Comparison of ENCODE assay signal across 12 cellular contexts in the genomic region with DNA sequence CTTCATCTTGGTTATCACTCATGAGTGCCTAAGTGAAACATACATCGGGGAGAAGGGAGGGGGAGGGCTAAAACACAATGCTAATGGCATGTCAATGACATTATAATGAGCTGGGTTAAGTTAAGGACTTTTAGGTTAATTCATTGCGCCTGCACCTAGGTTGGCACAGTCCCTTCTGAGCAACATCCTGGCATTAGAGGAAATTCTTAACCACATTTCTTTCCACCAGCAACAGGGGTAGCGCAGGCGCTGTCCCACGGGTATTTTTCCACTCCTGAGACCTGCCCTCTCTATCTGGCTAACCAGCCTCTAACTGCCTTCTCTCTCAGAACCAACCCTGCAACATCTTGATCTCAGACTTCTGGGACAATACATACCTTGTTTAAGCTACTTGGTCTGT. TPM values are rescaled to one million over a fixed set of nuclear protein-coding genes. Genes with fewer than 3 reads are reported as not detected.
A peak's percentile ranks its signal among the peaks of the same experiment; 100 is the strongest.
DNase-seq lines count a peak whose midpoint lies in the region; ATAC-seq, FAIRE-seq and TF ChIP-seq lines count a peak whose summit lies in the region.
"Had no signal": no experiment of that assay in that cellular context is flagged by ENCODE, and none has a peak within 500 bp of the region (broad histone marks: within the 10 kb centered on the region; RNA-seq: fewer than 3 reads in every experiment).

No MANE protein-coding gene starts in this region.

- intact Hi-C loops in adrenal gland (cut with DNase I), result no loop called here

- H3K36me3 Mint-ChIP-seq in activated T-cell treated with anti-CD3 and anti-CD28 coated beads, Interleukin-2, amount 50 U/mL, for 4 hours (ENCODE audit: insufficient read depth), result no peaks in the 10 kb centered on the region
- H3K36me3 Mint-ChIP-seq: immature natural killer cell had no signal

- H3K27me3 ChIP-seq in DND-41 (ENCODE audit: insufficient read depth, low read length, poor library complexity) (peaks cover 19% of the 10 kb centered on the region), Loucy (ENCODE audit: insufficient read depth, low read length, poor library complexity, severe bottlenecking) (no peaks in the 10 kb centered on the region), WERI-Rb-1 (ENCODE audit: insufficient read depth, low read depth, severe bottlenecking) (no peaks in the 10 kb centered on the region), smooth muscle cell (ENCODE audit: low read depth) (peaks cover 69% of the 10 kb centered on the region), adrenal gland (no peaks in the 10 kb centered on the region)

- H3K36me3 ChIP-seq in DND-41 (ENCODE audit: insufficient read depth, low read length) (no peaks in the 10 kb centered on the region), Loucy (ENCODE audit: insufficient read depth, low read length) (no peaks in the 10 kb centered on the region), WERI-Rb-1 (no peaks in the 10 kb centered on the region), smooth muscle cell (ENCODE audit: low read depth) (no peaks in the 10 kb centered on the region), adrenal gland (replicated peaks in 1 of 2) (no peaks in the 10 kb centered on the region)
- H3K36me3 ChIP-seq: thoracic aorta had no signal

- no peak overlapping the region for H3K4me3 Mint-ChIP-seq in activated T-cell treated with anti-CD3 and anti-CD28 coated beads, Interleukin-2, amount 50 U/mL, for 4 hours

- 0 out of 2 replicates have a peak, but pooled peaks cover 4% of the 10 kb centered on the region for H3F3A ChIP-seq in Loucy (ENCODE audit: low read depth)
- H3F3A ChIP-seq in smooth muscle cell (ENCODE audit: low read depth), result no peaks in the 10 kb centered on the region

- peak; percentile 66 for ATAC-seq in DND-41 (ENCODE audit: insufficient read depth, low read depth)
- ATAC-seq in activated T-cell treated with anti-CD3 and anti-CD28 coated beads, Interleukin-2, amount 50 U/mL, for 4 hours, result peak; percentile 53 to 67

- H3K4me1 ChIP-seq in DND-41 (ENCODE audit: insufficient read depth, low read length) (no peaks in the 10 kb centered on the region), Loucy (ENCODE audit: insufficient read depth, low read length, poor library complexity, severe bottlenecking) (peaks cover 49% of the 10 kb centered on the region), smooth muscle cell (ENCODE audit: low read depth) (peaks cover 5% of the 10 kb centered on the region), adrenal gland (replicated peaks in 1 of 2) (no peaks in the 10 kb centered on the region)

- WGBS in smooth muscle cell (ENCODE audit: low lambda C conversion rate), result 98% methylated on average over 5 of the region's 5 CpGs
- 70 to 94% (median 82%) methylated on average over 5 of the region's 5 CpGs for WGBS in adrenal gland, 4 donors

- no peaks in the 10 kb centered on the region for H3K9me2 ChIP-seq in Loucy (replicated peaks; ENCODE audit: low read depth, low read length)

- no peak overlapping the region for H3K4me2 ChIP-seq in DND-41 (ENCODE audit: insufficient read depth, low read length)
- peak overlapping the region; percentile 69 for H3K4me2 ChIP-seq in Loucy (ENCODE audit: low read depth, low read length, poor library complexity, severe bottlenecking)
- no peak overlapping the region for H3K4me2 ChIP-seq in smooth muscle cell
- H3K4me2 ChIP-seq: KMS-11 had no signal

- no peaks in the 10 kb centered on the region for H4K20me1 ChIP-seq in DND-41 (ENCODE audit: insufficient read depth, low read length)
- H4K20me1 ChIP-seq in Loucy (ENCODE audit: insufficient read depth, low read length, poor library complexity, severe bottlenecking), result no peaks in the 10 kb centered on the region
- H4K20me1 ChIP-seq in smooth muscle cell (ENCODE audit: low read depth), result no peaks in the 10 kb centered on the region

- peaks cover 17% of the 10 kb centered on the region for H3K4me1 Mint-ChIP-seq in activated T-cell treated with anti-CD3 and anti-CD28 coated beads, Interleukin-2, amount 50 U/mL, for 4 hours (ENCODE audit: low read depth)

- H3K9ac ChIP-seq in DND-41 (ENCODE audit: low read depth, low read length), result no peak overlapping the region
- peak overlapping the region; percentile 69 for H3K9ac ChIP-seq in Loucy (ENCODE audit: low read depth, low read length, poor library complexity, severe bottlenecking)
- no peak overlapping the region for H3K9ac ChIP-seq in smooth muscle cell (ENCODE audit: low read depth)
- H3K9ac ChIP-seq: KMS-11 had no signal

- no peaks in the 10 kb centered on the region for H3K9me3 ChIP-seq in DND-41 (ENCODE audit: insufficient read depth, low read length, severe bottlenecking)
- no peaks in the 10 kb centered on the region for H3K9me3 ChIP-seq in Loucy (ENCODE audit: insufficient read depth, low read depth, low read length)
- no peaks in the 10 kb centered on the region for H3K9me3 ChIP-seq in WERI-Rb-1 (ENCODE audit: severe bottlenecking)
- no peaks in the 10 kb centered on the region for H3K9me3 ChIP-seq in smooth muscle cell (replicated peaks; ENCODE audit: low read depth)
- H3K9me3 ChIP-seq in adrenal gland (replicated peaks in 1 of 3), result no peaks in the 10 kb centered on the region
- H3K9me3 ChIP-seq: thoracic aorta had no signal

- no peaks in the 10 kb centered on the region for H3K79me2 ChIP-seq in DND-41 (ENCODE audit: insufficient read depth, low read length)
- H3K79me2 ChIP-seq in Loucy (ENCODE audit: insufficient read depth, low read length), result no peaks in the 10 kb centered on the region
- H3K79me2 ChIP-seq in smooth muscle cell (ENCODE audit: low read depth), result no peaks in the 10 kb centered on the region

- H3K27me3 Mint-ChIP-seq in activated T-cell treated with anti-CD3 and anti-CD28 coated beads, Interleukin-2, amount 50 U/mL, for 4 hours (ENCODE audit: low read depth), result peaks cover 2% of the 10 kb centered on the region

- no peak for TF ChIP-seq POLR2A in H54 (IDR thresholded peaks at IDR 0.05; ENCODE audit: low read depth, low read length)
- TF ChIP-seq POLR2A in adrenal gland (IDR thresholded peaks at IDR 0.05), result no peak

- H3K27ac ChIP-seq in DND-41 (ENCODE audit: low read length) (no peak overlapping the region), WERI-Rb-1 (no peak overlapping the region), smooth muscle cell (ENCODE audit: low read depth) (no peak overlapping the region), adrenal gland (no peak overlapping the region)
- H3K27ac ChIP-seq: KMS-11, thoracic aorta had no signal

- TF ChIP-seq CTCF in DND-41 (IDR thresholded peaks at IDR 0.05; ENCODE audit: borderline replicate concordance, extremely low read depth, low read length, poor library complexity, severe bottlenecking), result no peak
- TF ChIP-seq CTCF in Loucy (conservative IDR thresholded peaks at IDR 0.05; ENCODE audit: low read length), result no peak
- TF ChIP-seq CTCF in WERI-Rb-1 (IDR thresholded peaks at IDR 0.05; ENCODE audit: low read depth, low read length), result no peak
- no peak for TF ChIP-seq CTCF in smooth muscle cell (IDR thresholded peaks at IDR 0.05; ENCODE audit: borderline replicate concordance, insufficient read depth, poor library complexity, severe bottlenecking)
- no peak for TF ChIP-seq CTCF in adrenal gland (IDR thresholded peaks at IDR 0.05)

- no peak overlapping the region for H3K4me3 ChIP-seq in DND-41 (ENCODE audit: low read depth in 1 of 2, low read length in 2 of 2)
- peak overlapping the region; percentile 38 for H3K4me3 ChIP-seq in Loucy (ENCODE audit: low read length, poor library complexity, severe bottlenecking)
- H3K4me3 ChIP-seq in WERI-Rb-1 (ENCODE audit: low read depth, low read length), result no peak overlapping the region
- no peak overlapping the region for H3K4me3 ChIP-seq in smooth muscle cell
- H3K4me3 ChIP-seq in adrenal gland, result no peak overlapping the region
- H3K4me3 ChIP-seq: thoracic aorta had no signal

- H2AFZ ChIP-seq in DND-41 (ENCODE audit: low read depth, low read length) (no peak overlapping the region), Loucy (ENCODE audit: low read length) (peak overlapping the region; percentile 14; the same call in 1 of the 2 replicates), smooth muscle cell (ENCODE audit: low read depth) (no peak overlapping the region)

- H3K9me3 Mint-ChIP-seq in activated T-cell treated with anti-CD3 and anti-CD28 coated beads, Interleukin-2, amount 50 U/mL, for 4 hours, result no peaks in the 10 kb centered on the region
- H3K9me3 Mint-ChIP-seq: immature natural killer cell had no signal

- DNase-seq in DND-41, result peak; percentile 19
- no peak for DNase-seq in activated T-cell treated with anti-CD3 and anti-CD28 coated beads, Interleukin-2, amount 50 U/mL, for 4 hours
- DNase-seq in stimulated activated CD4-positive, alpha-beta T cell treated with anti-CD3 and anti-CD28 coated beads, Interleukin-4, amount 100 ng/mL, for 24 hours, result peak; percentile 6
- DNase-seq in WERI-Rb-1, result no peak
- no peak for DNase-seq in H54 (ENCODE audit: insufficient read length, low spot score)
- no peak for DNase-seq in smooth muscle cell (lab: John Stamatoyannopoulos, UW; ENCODE audit: unreplicated experiment)
- no peak for DNase-seq in adrenal gland
- DNase-seq: effector CD4-positive, alpha-beta T cell; immature natural killer cell had no signal

- no peak for FAIRE-seq in H54 (lab: Jason Lieb, UNC)

RNA-seq across cellular contexts. Expression of a gene that starts 39.0 kb away (rescaled TPM):
- total RNA-seq in activated T-cell treated with anti-CD3 and anti-CD28 coated beads, Interleukin-2, amount 50 U/mL, for 4 hours, result under 1 TPM in 2 of 3 donors, not detected in 1; 0.46 to 0.66 TPM
- 1.2 and 1.7 TPM in 2 replicates for total RNA-seq in smooth muscle cell
- polyA plus RNA-seq in smooth muscle cell, result 0.56 and 0.79 TPM in 2 replicates
- under 1 TPM in 4 of 8 donors, not detected in 4; 0.14 to 0.63 (median 0.39) TPM for total RNA-seq in adrenal gland
- polyA plus RNA-seq in adrenal gland, result under 1 TPM; 0.16 to 0.42 (median 0.27) TPM

Comparison
In these comparisons a context has a peak if more than half of its experiments do, and no peak if none do; other contexts are left out.
1. DNase-seq: peak in DND-41 (single experiment) and stimulated activated CD4-positive, alpha-beta T cell treated with anti-CD3 and anti-CD28 coated beads, Interleukin-4, amount 100 ng/mL, for 24 hours (single experiment); none in activated T-cell treated with anti-CD3 and anti-CD28 coated beads, Interleukin-2, amount 50 U/mL, for 4 hours (single experiment), WERI-Rb-1 (single experiment), H54 (single experiment), smooth muscle cell (single experiment) and adrenal gland (0 of 7).